9 cellular contexts compared by ENCODE assay signal in genomic region chr2:173571021-173571821, GRCh38.
DNase-seq lines count a peak whose midpoint lies in the region; ATAC-seq and TF ChIP-seq lines count a peak whose summit lies in the region.
"Had no signal": no experiment of that assay in that cellular context is flagged by ENCODE, and none has a peak within 500 bp of the region (broad histone marks: within the 10 kb centered on the region; RNA-seq: fewer than 3 reads in every experiment).

No MANE protein-coding gene starts in this region.

- in situ Hi-C loops in G401 (cut with HindIII; ENCODE audit: low sequenced_read_pairs) = no loop called here

- CTCF ChIA-PET in RWPE1 (lab: Yijun Ruan, JAX) = interaction anchor here (0.6 kb wide), 1 partner anchor 754 kb away, joined by 3 read pairs; no protein-coding TSS in a partner anchor

- H3K36me3 ChIP-seq in right lobe of liver = no peaks in the 10 kb centered on the region

- H3K4me3 Mint-ChIP-seq in activated T-cell treated with anti-CD3 and anti-CD28 coated beads, Interleukin-2, amount 50 U/mL, for 24 hours = no peak overlapping the region
- H3K4me3 Mint-ChIP-seq: T-helper 1 cell treated with Interleukin-12 subunit alpha and Interleukin-12 subunit beta and Interleukin-4 antibody, amounts not matched to agents 30 μg/mL and 1 μg/mL, for 36 hours had no signal

- no peaks in the 10 kb centered on the region for H3K27me3 ChIP-seq in right lobe of liver

- ATAC-seq in right lobe of liver (peak; percentile 51 to 85 (median 60)), GM19324 (IDR thresholded peaks at IDR 0.05; ENCODE audit: low FRiP score, unreplicated experiment) (no peak), HG03432 (IDR thresholded peaks at IDR 0.05; ENCODE audit: unreplicated experiment) (no peak)

- H3K4me1 Mint-ChIP-seq in activated T-cell treated with anti-CD3 and anti-CD28 coated beads, Interleukin-2, amount 50 U/mL, for 24 hours (ENCODE audit: low read depth) = peaks cover 4% of the 10 kb centered on the region

- H3K9me3 Mint-ChIP-seq in activated T-cell treated with anti-CD3 and anti-CD28 coated beads, Interleukin-2, amount 50 U/mL, for 24 hours = no peaks in the 10 kb centered on the region
- H3K9me3 Mint-ChIP-seq: T-helper 1 cell treated with Interleukin-12 subunit alpha and Interleukin-12 subunit beta and Interleukin-4 antibody, amounts not matched to agents 30 μg/mL and 1 μg/mL, for 36 hours had no signal

- H3K27me3 Mint-ChIP-seq in activated T-cell treated with anti-CD3 and anti-CD28 coated beads, Interleukin-2, amount 50 U/mL, for 24 hours = peaks cover 19% of the 10 kb centered on the region

- H3K27ac ChIP-seq in right lobe of liver = no peak overlapping the region
- H3K27ac ChIP-seq in RWPE1 = no peak overlapping the region

- peak; percentile 15 for DNase-seq in G401 (ENCODE audit: low spot score)
- DNase-seq in NCI-H1694 treated with DMSO at 0.1 percent for 48 hours (lab: John Stamatoyannopoulos, UW) = peak; percentile 95
- peak; percentile 17 for DNase-seq in amniotic epithelial cell (ENCODE audit: low read depth)
- DNase-seq in right lobe of liver = no peak
- DNase-seq in activated T-cell treated with anti-CD3 and anti-CD28 coated beads, Interleukin-2, amount 50 U/mL, for 24 hours = no peak
- no peak for DNase-seq in RWPE1 (ENCODE audit: low spot score)

- peak; percentile 34 to 49 (median 43) for TF ChIP-seq CTCF in right lobe of liver (IDR thresholded peaks at IDR 0.05)
- no peak; the same call in 1 of the 2 replicates for TF ChIP-seq CTCF in RWPE1 (conservative IDR thresholded peaks at IDR 0.05; ENCODE audit: low read depth)

- intact Hi-C loops in right lobe of liver (cut with DNase I) = no loop called here

- H3K4me3 ChIP-seq in right lobe of liver = no peak overlapping the region

- TF ChIP-seq POLR2A in right lobe of liver (IDR thresholded peaks at IDR 0.05) = no peak

- H3K27ac Mint-ChIP-seq in activated T-cell treated with anti-CD3 and anti-CD28 coated beads, Interleukin-2, amount 50 U/mL, for 24 hours = no peak overlapping the region
- H3K27ac Mint-ChIP-seq: T-helper 1 cell treated with Interleukin-12 subunit alpha and Interleukin-12 subunit beta and Interleukin-4 antibody, amounts not matched to agents 30 μg/mL and 1 μg/mL, for 36 hours had no signal

- no peaks in the 10 kb centered on the region for H3K9me3 ChIP-seq in right lobe of liver

- WGBS in right lobe of liver (ENCODE audit: insufficient coverage, low coverage, low lambda C conversion rate, missing lambda C conversion rate) = 9% methylated on average over 10 of the region's 10 CpGs

- no peaks in the 10 kb centered on the region for H3K4me1 ChIP-seq in right lobe of liver

- POLR2A ChIA-PET in RWPE1 (lab: Yijun Ruan, JAX; ENCODE audit: low non-redundant PET) = no interaction called here

- H3K36me3 Mint-ChIP-seq in activated T-cell treated with anti-CD3 and anti-CD28 coated beads, Interleukin-2, amount 50 U/mL, for 24 hours (ENCODE audit: low read depth) = no peaks in the 10 kb centered on the region

Comparison
In these comparisons a context has a peak if more than half of its experiments do, and no peak if none do; other contexts are left out.
1. DNase-seq: peak in G401 (single experiment), NCI-H1694 treated with DMSO at 0.1 percent for 48 hours (single experiment) and amniotic epithelial cell (single experiment); none in right lobe of liver (0 of 3), activated T-cell treated with anti-CD3 and anti-CD28 coated beads, Interleukin-2, amount 50 U/mL, for 24 hours (single experiment) and RWPE1 (single experiment).
2. ATAC-seq: peak in right lobe of liver (4 of 4); none in GM19324 (single experiment) and HG03432 (single experiment).